In the genomic region with DNA sequence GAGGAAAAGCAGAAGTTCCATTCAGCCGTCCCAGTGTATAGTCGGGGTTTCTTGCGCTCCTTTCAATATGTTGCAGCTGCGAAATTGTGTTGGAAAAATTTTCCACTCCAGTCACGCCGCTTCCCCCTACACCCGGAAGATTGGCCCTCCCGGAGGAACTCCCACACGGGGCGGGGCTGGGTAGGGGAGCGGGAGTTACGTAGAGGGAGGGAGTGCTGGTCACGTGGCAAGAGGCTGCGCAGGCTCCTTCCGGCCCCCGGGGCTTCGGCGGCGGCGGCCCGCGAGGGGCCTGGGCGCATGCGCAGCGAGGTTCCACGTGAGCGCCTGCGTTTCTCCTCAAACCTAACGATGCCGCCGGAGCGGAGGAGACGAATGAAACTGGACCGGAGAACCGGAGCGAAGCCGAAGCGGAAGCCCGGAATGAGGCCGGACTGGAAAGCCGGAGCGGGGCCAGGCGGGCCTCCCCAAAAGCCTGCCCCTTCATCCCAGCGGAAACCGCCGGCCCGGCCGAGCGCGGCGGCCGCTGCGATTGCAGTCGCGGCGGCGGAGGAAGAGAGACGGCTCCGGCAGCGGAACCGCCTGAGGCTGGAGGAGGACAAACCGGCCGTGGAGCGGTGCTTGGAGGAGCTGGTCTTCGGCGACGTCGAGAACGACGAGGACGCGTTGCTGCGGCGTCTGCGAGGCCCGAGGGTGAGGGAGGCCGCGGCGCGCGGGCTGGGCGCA, we compare ENCODE assay signal across 8 cellular contexts. TPM values are rescaled to one million over a fixed set of nuclear protein-coding genes. Genes with fewer than 3 reads are reported as not detected.
DNase-seq lines count a peak whose midpoint lies in the region; TF ChIP-seq lines count a peak whose summit lies in the region.

A gene (plus strand): TSS at position 310 of the 723 bp plus-strand sequence. CDS start 39 bp downstream, at position 349.

- TF ChIP-seq CTCF in GM20000 (IDR thresholded peaks at IDR 0.05; ENCODE audit: extremely low read depth, missing control alignments): no peak

- DNase-seq in COLO668 (lab: John Stamatoyannopoulos, UW; ENCODE audit: unreplicated experiment): peak; percentile 95
- DNase-seq in GM20000 (ENCODE audit: low spot score): peak; percentile 98
- DNase-seq in HS-5 (ENCODE audit: low read depth): peak; percentile 91
- peak; percentile 80 for DNase-seq in NK-92 (lab: John Stamatoyannopoulos, UW; ENCODE audit: unreplicated experiment)
- DNase-seq in activated CD8-positive, alpha-beta memory T cell treated with anti-CD3 and anti-CD28 coated beads for 1 hour (ENCODE audit: extremely low read depth in 1 of 2, low read depth in 1 of 2): peak; percentile 89 to 95
- DNase-seq in effector CD8-positive, alpha-beta T cell (lab: John Stamatoyannopoulos, UW): peak; percentile 94
- DNase-seq in lung microvascular endothelial cell (ENCODE audit: low read depth in 2 of 2): peak; percentile 99
- peak; percentile 92 to 96 (median 93) for DNase-seq in stimulated activated CD4-positive, alpha-beta T cell treated with anti-CD3 and anti-CD28 coated beads, TNF-alpha, amount 100 ng/mL, for 4 hours (ENCODE audit: low read depth in 3 of 3)

RNA-seq across cellular contexts. Expression of the gene that starts here (rescaled TPM):
- 26.2 and 26.6 TPM in 2 replicates for total RNA-seq in lung microvascular endothelial cell

Comparison
In these comparisons a context has a peak if more than half of its experiments do, and no peak if none do; other contexts are left out.
1. Peak in every context shown above with its lines: DNase-seq.